Comparison of ENCODE assay signal across 8 cellular contexts in genomic region chr22:20701680-20702136, GRCh38.
DNase-seq lines count a peak whose midpoint lies in the region; ATAC-seq and TF ChIP-seq lines count a peak whose summit lies in the region.
"Not testable (repeated sequence)": the region's sequence is repeated elsewhere in the genome, so short reads cannot be mapped to it uniquely, and the experiment has no call there.

No MANE protein-coding gene starts in this region.

- intact Hi-C loops in left colon (cut with DNase I, micrococcal nuclease), result not testable (repeated sequence)

- H3K27me3 Mint-ChIP-seq in activated CD8-positive, alpha-beta T cell treated with anti-CD3 and anti-CD28 coated beads, Interleukin-2, amount 10 ng/mL, durations not matched to agents 7 days and 5 days (ENCODE audit: low read depth), result peaks cover 10% of the 10 kb centered on the region

- H3K4me1 ChIP-seq in BE2C; duodenal mucosa (ENCODE audit: control insufficient read depth in 1 of 2, insufficient read depth in 2 of 2, low read length in 2 of 2): not testable (repeated sequence)

- not testable (repeated sequence) for H3K36me3 Mint-ChIP-seq in activated CD8-positive, alpha-beta T cell treated with anti-CD3 and anti-CD28 coated beads, Interleukin-2, amount 10 ng/mL, durations not matched to agents 7 days and 5 days (ENCODE audit: low read depth)

- CTCF ChIA-PET in activated CD8-positive, alpha-beta T cell treated with anti-CD3 and anti-CD28 coated beads, Interleukin-2, amount 10 ng/mL, durations not matched to agents 7 days and 5 days (lab: Charles Lee), result interaction anchor here (1.1 kb wide), 1 partner anchor 133 kb away, joined by 3 read pairs; no protein-coding TSS in a partner anchor

- POLR2A ChIA-PET in activated CD8-positive, alpha-beta T cell treated with anti-CD3 and anti-CD28 coated beads, Interleukin-2, amount 10 ng/mL, durations not matched to agents 7 days and 5 days (lab: Charles Lee), result interaction anchor here (0.6 kb wide), 1 partner anchor 92 kb away, joined by 3 read pairs; no protein-coding TSS in a partner anchor

- H3K4me3 ChIP-seq in BE2C (ENCODE audit: low read depth, low read length) (peak overlapping the region; percentile 49), duodenal mucosa (ENCODE audit: low read depth in 1 of 2, low read length in 2 of 2) (peak overlapping the region; percentile 29 to 45), retinal pigment epithelial cell (ENCODE audit: low read length) (peak overlapping the region; percentile 24)

- H3K9me3 ChIP-seq in BE2C; duodenal mucosa (ENCODE audit: control insufficient read depth in 1 of 2, low read length in 2 of 2): not testable (repeated sequence)

- ATAC-seq in GM19324 (IDR thresholded peaks at IDR 0.05; ENCODE audit: low FRiP score, unreplicated experiment), result peak; percentile 3
- peak; percentile 2 for ATAC-seq in HG02981 (IDR thresholded peaks at IDR 0.05; ENCODE audit: unreplicated experiment)
- not testable (repeated sequence) for ATAC-seq in activated CD8-positive, alpha-beta T cell treated with anti-CD3 and anti-CD28 coated beads, Interleukin-2, amount 10 ng/mL, durations not matched to agents 7 days and 5 days
- peak; percentile 2 for ATAC-seq in left colon

- H3K27me3 ChIP-seq in BE2C; duodenal mucosa (ENCODE audit: control insufficient read depth in 1 of 2, insufficient read depth in 2 of 2, low read length in 2 of 2): not testable (repeated sequence)

- peaks cover 23% of the 10 kb centered on the region for H3K4me1 Mint-ChIP-seq in activated CD8-positive, alpha-beta T cell treated with anti-CD3 and anti-CD28 coated beads, Interleukin-2, amount 10 ng/mL, durations not matched to agents 7 days and 5 days (ENCODE audit: low read depth)

- H3K9me3 Mint-ChIP-seq in activated CD8-positive, alpha-beta T cell treated with anti-CD3 and anti-CD28 coated beads, Interleukin-2, amount 10 ng/mL, durations not matched to agents 7 days and 5 days (ENCODE audit: insufficient read depth), result not testable (repeated sequence)

- H3K9ac ChIP-seq in duodenal mucosa (ENCODE audit: low read depth in 1 of 2, low read length in 2 of 2), result peak overlapping the region in 1 of 2 donors; percentile 25

- not testable (repeated sequence) for H3K36me3 ChIP-seq in BE2C; duodenal mucosa (ENCODE audit: control insufficient read depth in 1 of 2, insufficient read depth in 2 of 2, low read length in 2 of 2)

- peak overlapping the region; percentile 63 for H3K27ac Mint-ChIP-seq in activated CD8-positive, alpha-beta T cell treated with anti-CD3 and anti-CD28 coated beads, Interleukin-2, amount 10 ng/mL, durations not matched to agents 7 days and 5 days

- not testable (repeated sequence) for TF ChIP-seq CTCF in BE2C (IDR thresholded peaks at IDR 0.05; ENCODE audit: low read depth, low read length); retinal pigment epithelial cell (conservative IDR thresholded peaks at IDR 0.05; ENCODE audit: low read depth, low read length)

- H3K27ac ChIP-seq in duodenal mucosa (ENCODE audit: low read depth, low read length), result not testable (repeated sequence)

- H3K4me3 Mint-ChIP-seq in activated CD8-positive, alpha-beta T cell treated with anti-CD3 and anti-CD28 coated beads, Interleukin-2, amount 10 ng/mL, durations not matched to agents 7 days and 5 days, result peak overlapping the region; percentile 94

- not testable (repeated sequence) for DNase-seq in BE2C; activated CD8-positive, alpha-beta T cell treated with anti-CD3 and anti-CD28 coated beads, Interleukin-2, amount 10 ng/mL, durations not matched to agents 7 days and 5 days; retinal pigment epithelial cell (ENCODE audit: low read depth)
- DNase-seq in NCI-H2171 treated with DMSO at 0.1 percent for 48 hours (lab: John Stamatoyannopoulos, UW) (peak; percentile 31), left colon (peak in 1 of 2 donors; percentile 32)
